21 cellular contexts compared by ENCODE assay signal in the genomic region with DNA sequence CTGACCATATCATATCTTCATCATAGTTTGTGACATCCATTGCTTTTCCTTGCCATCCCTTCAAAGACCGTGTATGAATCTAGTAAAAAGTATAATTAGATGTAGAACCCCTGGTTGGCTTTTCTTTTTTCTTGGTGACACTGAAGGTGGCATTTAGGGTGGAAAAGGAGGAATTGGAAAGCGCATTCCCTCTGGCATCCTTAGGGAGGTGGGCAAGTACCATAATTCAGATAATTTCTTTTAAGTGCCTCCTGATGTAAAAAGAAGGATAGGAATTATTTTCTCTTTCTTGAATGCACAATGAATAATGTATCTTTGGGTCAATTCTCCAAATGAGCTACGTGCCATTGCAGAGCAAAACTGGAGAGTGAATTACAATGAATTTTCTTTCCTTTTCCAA.
DNase-seq lines count a peak whose midpoint lies in the region; ATAC-seq, FAIRE-seq and TF ChIP-seq lines count a peak whose summit lies in the region.
"Had no signal": no experiment of that assay in that cellular context is flagged by ENCODE, and none has a peak within 500 bp of the region (broad histone marks: within the 10 kb centered on the region; RNA-seq: fewer than 3 reads in every experiment).

No MANE protein-coding gene starts in this region.

- DNase-seq in HepG2 (ENCODE audit: low spot score) (no peak), hepatocyte (ENCODE audit: low spot score) (no peak), NCI-H128 (lab: John Stamatoyannopoulos, UW; ENCODE audit: unreplicated experiment) (no peak), NCI-H2196 (lab: John Stamatoyannopoulos, UW; ENCODE audit: unreplicated experiment) (no peak), brain microvascular endothelial cell (no peak)
- no peak for DNase-seq in activated effector memory CD4-positive, alpha-beta T cell treated with anti-CD3 and anti-CD28 coated beads, Interleukin-2, amount 50 U/mL, for 16 hours
- DNase-seq: activated CD4-positive, alpha-beta T cell treated with anti-CD3 and anti-CD28 coated beads, Interleukin-2, amount 10 ng/mL, durations not matched to agents 24 days and 14 days; activated gamma-delta T cell; central memory CD4-positive, alpha-beta T cell; foreskin melanocyte; H7; islet precursor cell; natural killer cell; NCI-H146; NCI-H82 had no signal

- TF ChIP-seq EP300 in HepG2 (IDR thresholded peaks at IDR 0.05; ENCODE audit: low read depth in 2 of 2, low read length in 2 of 2): no peak
- TF ChIP-seq EP300 in HepG2 (CRISPR knock-in tag; IDR thresholded peaks at IDR 0.05; ENCODE audit: borderline replicate concordance): no peak

- in situ Hi-C loops in HepG2 (cut with HindIII; ENCODE audit: extremely low pct_ligation_motif_present, low pct_unique_long_range_greater_than_20kb): no loop called here
- in situ Hi-C loops in brain microvascular endothelial cell (cut with HindIII; ENCODE audit: low pct_ligation_motif_present, low sequenced_read_pairs): no loop called here

- H3K9ac ChIP-seq in liver (ENCODE audit: low read depth in 1 of 2, low read length in 2 of 2) (no peak overlapping the region), HepG2 (ENCODE audit: insufficient read depth, low read depth, low read length) (no peak overlapping the region)
- H3K9ac ChIP-seq: BLaER1 treated with 17β-estradiol and CSF1 and Interleukin-3, amounts not matched to agents 10 nM and 100 nM had no signal

- no peak overlapping the region for H3K4me2 ChIP-seq in HepG2 (ENCODE audit: low read depth, low read length)
- no peak overlapping the region for H3K4me2 ChIP-seq in hepatocyte
- H3K4me2 ChIP-seq: BLaER1 treated with 17β-estradiol and CSF1 and Interleukin-3, amounts not matched to agents 10 nM and 100 nM had no signal

- no peak for FAIRE-seq in HepG2 (lab: Jason Lieb, UNC)
- FAIRE-seq: GM19239, urothelium cell line had no signal

- no peaks in the 10 kb centered on the region for H3K36me3 ChIP-seq in liver (ENCODE audit: control insufficient read depth in 4 of 4, insufficient read depth in 3 of 4, low read depth in 1 of 4, low read length in 3 of 4)
- no peaks in the 10 kb centered on the region for H3K36me3 ChIP-seq in HepG2 (replicated peaks in 1 of 2; ENCODE audit: control insufficient read depth in 1 of 2, insufficient read depth in 2 of 2, low read length in 2 of 2)
- no peaks in the 10 kb centered on the region for H3K36me3 ChIP-seq in hepatocyte (replicated peaks; ENCODE audit: insufficient read depth, low read depth)
- no peaks in the 10 kb centered on the region for H3K36me3 ChIP-seq in brain microvascular endothelial cell (replicated peaks)
- H3K36me3 ChIP-seq: BLaER1 treated with 17β-estradiol and CSF1 and Interleukin-3, amounts not matched to agents 10 nM and 100 nM; SJSA1 had no signal

- CTCF ChIA-PET in HepG2 (lab: Yijun Ruan, JAX; ENCODE audit: low intra/inter-chr PET ratio, low total read pairs): no interaction called here

- H3K4me3 ChIP-seq in liver (ENCODE audit: low read depth in 1 of 3, low read length in 3 of 3) (no peak overlapping the region), HepG2 (replicated peaks in 1 of 3; ENCODE audit: insufficient read depth in 1 of 3, low read depth in 2 of 3, low read length in 3 of 3) (no peak overlapping the region), hepatocyte (no peak overlapping the region), brain microvascular endothelial cell (ENCODE audit: low read depth, low read length) (no peak overlapping the region)
- H3K4me3 ChIP-seq: BLaER1 treated with 17β-estradiol and CSF1 and Interleukin-3, amounts not matched to agents 10 nM and 100 nM; SJSA1 had no signal

- no peaks in the 10 kb centered on the region for H3K9me3 ChIP-seq in liver (ENCODE audit: control insufficient read depth in 4 of 4, low read length in 3 of 4)
- H3K9me3 ChIP-seq in HepG2 (ENCODE audit: low read length): no peaks in the 10 kb centered on the region
- no peaks in the 10 kb centered on the region for H3K9me3 ChIP-seq in hepatocyte (ENCODE audit: low read depth)
- H3K9me3 ChIP-seq: BLaER1 treated with 17β-estradiol and CSF1 and Interleukin-3, amounts not matched to agents 10 nM and 100 nM; SJSA1 had no signal

- TF ChIP-seq CTCF in liver (IDR thresholded peaks at IDR 0.05; ENCODE audit: low read depth, low read length, missing input control) (peak; percentile 43), HepG2 (CRISPR knock-in tag; IDR thresholded peaks at IDR 0.05) (no peak), VCaP (conservative IDR thresholded peaks at IDR 0.05) (peak; percentile 46), hepatocyte (IDR thresholded peaks at IDR 0.05; ENCODE audit: poor library complexity) (peak; percentile 20), brain microvascular endothelial cell (IDR thresholded peaks at IDR 0.05; ENCODE audit: low read depth, low read length, missing control alignments) (no peak)

- H4K20me1 ChIP-seq in HepG2 (ENCODE audit: insufficient read depth, low read length) (no peaks in the 10 kb centered on the region), hepatocyte (ENCODE audit: insufficient read depth, poor library complexity, severe bottlenecking) (no peaks in the 10 kb centered on the region)
- H4K20me1 ChIP-seq: BLaER1 treated with 17β-estradiol and CSF1 and Interleukin-3, amounts not matched to agents 10 nM and 100 nM had no signal

- TF ChIP-seq RAD21 in liver (IDR thresholded peaks at IDR 0.05): peak; percentile 76 to 78
- no peak for TF ChIP-seq RAD21 in HepG2 (CRISPR knock-in tag; IDR thresholded peaks at IDR 0.05)

- intact Hi-C loops in HepG2 (cut with micrococcal nuclease; ENCODE audit: unreplicated experiment): no loop called here

- no peaks in the 10 kb centered on the region for H3K27me3 ChIP-seq in liver (ENCODE audit: control insufficient read depth in 4 of 4, insufficient read depth in 4 of 4, low read length in 3 of 4)
- no peaks in the 10 kb centered on the region for H3K27me3 ChIP-seq in HepG2 (ENCODE audit: control insufficient read depth in 1 of 2, insufficient read depth in 2 of 2, low read length in 2 of 2)
- H3K27me3 ChIP-seq in hepatocyte: no peaks in the 10 kb centered on the region
- H3K27me3 ChIP-seq in brain microvascular endothelial cell (replicated peaks): no peaks in the 10 kb centered on the region
- H3K27me3 ChIP-seq: BLaER1 treated with 17β-estradiol and CSF1 and Interleukin-3, amounts not matched to agents 10 nM and 100 nM; SJSA1 had no signal

- no peak overlapping the region for H3K27ac ChIP-seq in liver (ENCODE audit: low read depth in 1 of 2, low read length in 2 of 2)
- no peak overlapping the region for H3K27ac ChIP-seq in HepG2 (ENCODE audit: extremely low read length, insufficient read depth, low read length)
- H3K27ac ChIP-seq in VCaP: no peak overlapping the region
- H3K27ac ChIP-seq in hepatocyte: no peak overlapping the region
- no peak overlapping the region for H3K27ac ChIP-seq in brain microvascular endothelial cell
- H3K27ac ChIP-seq: BLaER1 treated with 17β-estradiol and CSF1 and Interleukin-3, amounts not matched to agents 10 nM and 100 nM; SJSA1 had no signal

- no peaks in the 10 kb centered on the region for H3K9me2 ChIP-seq in hepatocyte (replicated peaks; ENCODE audit: insufficient read depth)

- POLR2A ChIA-PET in HepG2 (lab: Yijun Ruan, JAX): no interaction called here

- WGBS in liver: 75% methylated on average over 3 of the region's 3 CpGs
- 4% methylated on average over 3 of the region's 3 CpGs for WGBS in HepG2 (ENCODE audit: low lambda C conversion rate)
- WGBS in hepatocyte (ENCODE audit: low lambda C conversion rate, missing lambda C conversion rate): 76% methylated on average over 3 of the region's 3 CpGs

- BruUV-seq in HepG2 (replicated peaks; lab: Mats Ljungman, UMichigan): no TSS peak

- no peak for ATAC-seq in HepG2
- ATAC-seq: natural killer cell had no signal

- no peaks in the 10 kb centered on the region for H3K4me1 ChIP-seq in liver (ENCODE audit: control insufficient read depth in 4 of 4, insufficient read depth in 4 of 4, low read length in 3 of 4)
- no peaks in the 10 kb centered on the region for H3K4me1 ChIP-seq in HepG2 (ENCODE audit: insufficient read depth, low read length)
- peaks cover 3% of the 10 kb centered on the region for H3K4me1 ChIP-seq in hepatocyte (ENCODE audit: insufficient read depth)
- H3K4me1 ChIP-seq: SJSA1 had no signal

- no peak overlapping the region for H2AFZ ChIP-seq in HepG2 (ENCODE audit: low read length)
- H2AFZ ChIP-seq in hepatocyte: no peak overlapping the region

- H3K79me2 ChIP-seq in HepG2 (ENCODE audit: insufficient read depth, low read length): no peaks in the 10 kb centered on the region
- H3K79me2 ChIP-seq in hepatocyte: no peaks in the 10 kb centered on the region

- TF ChIP-seq POLR2A in HepG2 (IDR thresholded peaks at IDR 0.05; ENCODE audit: insufficient read depth in 1 of 2, low read depth in 2 of 2, low read length in 2 of 2): no peak

TF ChIP-seq in liver, 16 proteins besides CTCF, POLR2A, EP300 and RAD21 (continues in another document):
- no peak for TF ChIP-seq JUND (IDR thresholded peaks at IDR 0.05)
- TF ChIP-seq YY1 (IDR thresholded peaks at IDR 0.05): no peak
- TF ChIP-seq NR2F2 (IDR thresholded peaks at IDR 0.05): no peak

TF ChIP-seq in HepG2, 621 proteins besides CTCF, POLR2A, EP300 and RAD21:
- TF ChIP-seq, protein P1, sequence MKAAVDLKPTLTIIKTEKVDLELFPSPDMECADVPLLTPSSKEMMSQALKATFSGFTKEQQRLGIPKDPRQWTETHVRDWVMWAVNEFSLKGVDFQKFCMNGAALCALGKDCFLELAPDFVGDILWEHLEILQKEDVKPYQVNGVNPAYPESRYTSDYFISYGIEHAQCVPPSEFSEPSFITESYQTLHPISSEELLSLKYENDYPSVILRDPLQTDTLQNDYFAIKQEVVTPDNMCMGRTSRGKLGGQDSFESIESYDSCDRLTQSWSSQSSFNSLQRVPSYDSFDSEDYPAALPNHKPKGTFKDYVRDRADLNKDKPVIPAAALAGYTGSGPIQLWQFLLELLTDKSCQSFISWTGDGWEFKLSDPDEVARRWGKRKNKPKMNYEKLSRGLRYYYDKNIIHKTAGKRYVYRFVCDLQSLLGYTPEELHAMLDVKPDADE (CRISPR knock-in tag; IDR thresholded peaks at IDR 0.05): no peak
- no peak for TF ChIP-seq MTA1 (CRISPR knock-in tag; IDR thresholded peaks at IDR 0.05; ENCODE audit: borderline replicate concordance)
- TF ChIP-seq ZSCAN30 (CRISPR knock-in tag; IDR thresholded peaks at IDR 0.05): no peak
- no peak for TF ChIP-seq PLRG1 (conservative IDR thresholded peaks at IDR 0.05)
- no peak for TF ChIP-seq ZNF788 (CRISPR knock-in tag; IDR thresholded peaks at IDR 0.05; ENCODE audit: borderline replicate concordance)
- TF ChIP-seq NAIF1 (CRISPR knock-in tag; IDR thresholded peaks at IDR 0.05; ENCODE audit: borderline replicate concordance): no peak
- TF ChIP-seq SP140L (CRISPR knock-in tag; IDR thresholded peaks at IDR 0.05; ENCODE audit: borderline replicate concordance): no peak

Comparison
In these comparisons a context has a peak if more than half of its experiments do, and no peak if none do; other contexts are left out.
1. CTCF ChIP-seq: peak in liver (single experiment), VCaP (single experiment) and hepatocyte (single experiment); none in HepG2 (single experiment) and brain microvascular endothelial cell (single experiment).